1 cellular context compared by ENCODE assay signal in the genomic region with DNA sequence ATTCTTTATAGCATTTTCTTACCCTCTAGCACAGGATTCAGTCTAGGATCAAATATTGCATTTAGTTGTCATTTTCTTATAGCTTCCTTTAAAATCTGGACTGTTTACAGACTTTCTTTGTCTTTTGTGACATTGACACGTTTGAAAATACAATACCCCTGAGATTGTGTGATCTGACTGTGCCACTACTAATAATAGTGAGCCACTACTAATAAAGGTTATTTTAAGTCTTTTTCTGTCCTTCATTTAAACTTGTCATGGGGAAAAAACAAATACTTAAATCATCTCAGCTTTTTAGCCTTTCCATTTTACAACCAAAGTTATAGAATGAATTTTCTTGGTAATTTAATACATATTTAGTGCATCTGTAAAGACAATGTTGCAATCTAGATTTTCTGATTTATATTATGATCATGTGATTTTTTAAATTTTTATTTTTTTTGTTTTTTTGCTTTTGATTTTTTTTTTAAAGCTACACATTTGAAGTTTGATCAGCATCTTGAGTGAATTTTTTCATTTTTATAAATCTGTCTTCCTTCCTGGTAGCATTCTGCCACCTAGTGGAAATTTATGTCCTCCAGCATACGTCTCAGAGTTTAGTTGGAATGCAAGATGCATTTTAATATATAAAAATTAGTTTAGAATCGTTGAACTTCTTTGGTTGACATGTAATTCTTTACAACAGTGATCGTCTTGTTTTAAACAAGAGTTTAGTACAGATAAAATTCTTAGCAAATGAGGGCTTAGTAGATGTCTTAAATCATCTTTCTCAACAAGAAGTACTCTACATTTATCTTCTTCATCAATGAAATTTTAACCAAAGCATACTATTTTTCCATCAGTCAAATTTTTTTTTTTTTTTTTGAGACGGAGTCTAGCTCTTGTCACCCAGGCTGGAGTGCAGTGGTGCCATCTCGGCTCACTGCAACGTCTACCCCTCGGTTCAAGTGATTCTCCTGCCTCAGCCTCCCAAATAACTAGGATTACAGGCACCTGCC.
TF ChIP-seq lines count a peak whose summit lies in the region.

No MANE protein-coding gene starts in this region.

TF ChIP-seq in HEK293, 187 proteins besides CTCF, POLR2A, EP300 and RAD21 (continued from another document):
- TF ChIP-seq, protein P1, sequence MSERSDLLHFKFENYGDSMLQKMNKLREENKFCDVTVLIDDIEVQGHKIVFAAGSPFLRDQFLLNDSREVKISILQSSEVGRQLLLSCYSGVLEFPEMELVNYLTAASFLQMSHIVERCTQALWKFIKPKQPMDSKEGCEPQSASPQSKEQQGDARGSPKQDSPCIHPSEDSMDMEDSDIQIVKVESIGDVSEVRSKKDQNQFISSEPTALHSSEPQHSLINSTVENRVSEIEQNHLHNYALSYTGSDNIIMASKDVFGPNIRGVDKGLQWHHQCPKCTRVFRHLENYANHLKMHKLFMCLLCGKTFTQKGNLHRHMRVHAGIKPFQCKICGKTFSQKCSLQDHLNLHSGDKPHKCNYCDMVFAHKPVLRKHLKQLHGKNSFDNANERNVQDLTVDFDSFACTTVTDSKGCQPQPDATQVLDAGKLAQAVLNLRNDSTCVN (tag by site-specific recombination; optimal IDR thresholded peaks at IDR 0.05): no peak
- TF ChIP-seq SETDB1 (IDR thresholded peaks at IDR 0.05; ENCODE audit: insufficient read length, low read length) (no peak), ZNF155 (tag by site-specific recombination; IDR thresholded peaks at IDR 0.05) (no peak)
- TF ChIP-seq, protein P2, sequence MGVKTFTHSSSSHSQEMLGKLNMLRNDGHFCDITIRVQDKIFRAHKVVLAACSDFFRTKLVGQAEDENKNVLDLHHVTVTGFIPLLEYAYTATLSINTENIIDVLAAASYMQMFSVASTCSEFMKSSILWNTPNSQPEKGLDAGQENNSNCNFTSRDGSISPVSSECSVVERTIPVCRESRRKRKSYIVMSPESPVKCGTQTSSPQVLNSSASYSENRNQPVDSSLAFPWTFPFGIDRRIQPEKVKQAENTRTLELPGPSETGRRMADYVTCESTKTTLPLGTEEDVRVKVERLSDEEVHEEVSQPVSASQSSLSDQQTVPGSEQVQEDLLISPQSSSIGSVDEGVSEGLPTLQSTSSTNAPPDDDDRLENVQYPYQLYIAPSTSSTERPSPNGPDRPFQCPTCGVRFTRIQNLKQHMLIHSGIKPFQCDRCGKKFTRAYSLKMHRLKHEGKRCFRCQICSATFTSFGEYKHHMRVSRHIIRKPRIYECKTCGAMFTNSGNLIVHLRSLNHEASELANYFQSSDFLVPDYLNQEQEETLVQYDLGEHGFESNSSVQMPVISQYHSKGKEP (tag by site-specific recombination; IDR thresholded peaks at IDR 0.05): 0 out of 2 replicates have a peak, but pooled peaks have one; percentile 12
- TF ChIP-seq, protein P3, sequence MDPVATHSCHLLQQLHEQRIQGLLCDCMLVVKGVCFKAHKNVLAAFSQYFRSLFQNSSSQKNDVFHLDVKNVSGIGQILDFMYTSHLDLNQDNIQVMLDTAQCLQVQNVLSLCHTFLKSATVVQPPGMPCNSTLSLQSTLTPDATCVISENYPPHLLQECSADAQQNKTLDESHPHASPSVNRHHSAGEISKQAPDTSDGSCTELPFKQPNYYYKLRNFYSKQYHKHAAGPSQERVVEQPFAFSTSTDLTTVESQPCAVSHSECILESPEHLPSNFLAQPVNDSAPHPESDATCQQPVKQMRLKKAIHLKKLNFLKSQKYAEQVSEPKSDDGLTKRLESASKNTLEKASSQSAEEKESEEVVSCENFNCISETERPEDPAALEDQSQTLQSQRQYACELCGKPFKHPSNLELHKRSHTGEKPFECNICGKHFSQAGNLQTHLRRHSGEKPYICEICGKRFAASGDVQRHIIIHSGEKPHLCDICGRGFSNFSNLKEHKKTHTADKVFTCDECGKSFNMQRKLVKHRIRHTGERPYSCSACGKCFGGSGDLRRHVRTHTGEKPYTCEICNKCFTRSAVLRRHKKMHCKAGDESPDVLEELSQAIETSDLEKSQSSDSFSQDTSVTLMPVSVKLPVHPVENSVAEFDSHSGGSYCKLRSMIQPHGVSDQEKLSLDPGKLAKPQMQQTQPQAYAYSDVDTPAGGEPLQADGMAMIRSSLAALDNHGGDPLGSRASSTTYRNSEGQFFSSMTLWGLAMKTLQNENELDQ (tag by site-specific recombination; IDR thresholded peaks at IDR 0.05; ENCODE audit: low read depth): no peak
